In genomic region chr20:55744896-55745295, GRCh38 we compare ENCODE assay signal across 20 cellular contexts.
"Had no signal": no experiment of that assay in that cellular context is flagged by ENCODE, and none has a peak within 500 bp of the region (broad histone marks: within the 10 kb centered on the region; RNA-seq: fewer than 3 reads in every experiment).

No MANE protein-coding gene starts in this region.

- H3K9me3 Mint-ChIP-seq: nephron had no signal

- H3K9me3 ChIP-seq: prostate gland, right atrium auricular region, thoracic aorta, tibial nerve, upper lobe of left lung, uterus had no signal

- H3K4me1 ChIP-seq: prostate gland, right atrium auricular region, spleen, tibial nerve, upper lobe of left lung, uterus had no signal

- ATAC-seq: left lobe of liver; naive thymus-derived CD4-positive, alpha-beta T cell; stimulated activated memory B cell treated with anti-CD40 and anti-IgM and Interleukin-4, amounts not matched to agents 10 μg/mL and 1 μg/mL and 100 μg/mL, for 72 hours; stimulated activated naive CD8-positive, alpha-beta T cell treated with anti-CD3 and anti-CD28 coated beads, Interleukin-15, Interleukin-2, amounts not matched to agents 100 U/mL and 50 U/mL, for 24 hours had no signal

- H3K27me3 ChIP-seq: right atrium auricular region, spleen, tibial nerve, upper lobe of left lung, uterus had no signal

- H3K4me3 ChIP-seq: dorsolateral prefrontal cortex, prostate gland, right atrium auricular region, skin epidermis, spleen, thoracic aorta, tibial nerve, upper lobe of left lung, uterus had no signal

- H3K36me3 ChIP-seq: prostate gland, right atrium auricular region, spleen, thoracic aorta, tibial nerve, upper lobe of left lung, uterus had no signal

- H3K36me3 Mint-ChIP-seq: naive thymus-derived CD4-positive, alpha-beta T cell; stimulated activated memory B cell treated with anti-CD40 and anti-IgM and Interleukin-4, amounts not matched to agents 10 μg/mL and 1 μg/mL and 100 μg/mL, for 72 hours had no signal

- DNase-seq: dorsolateral prefrontal cortex; effector CD4-positive, alpha-beta T cell; mesenchymal stem cell; midbrain; naive thymus-derived CD4-positive, alpha-beta T cell; nucleus accumbens; spleen; stimulated activated CD4-positive, alpha-beta T cell treated with anti-CD3 and anti-CD28 coated beads, Interleukin-4, amount 100 ng/mL, for 4 hours; stimulated activated naive CD8-positive, alpha-beta T cell treated with anti-CD3 and anti-CD28 coated beads, Interleukin-15, Interleukin-2, amounts not matched to agents 100 U/mL and 50 U/mL, for 24 hours; substantia nigra; upper lobe of left lung; uterus had no signal

- H3K4me1 Mint-ChIP-seq: naive thymus-derived CD4-positive, alpha-beta T cell; nephron; stimulated activated memory B cell treated with anti-CD40 and anti-IgM and Interleukin-4, amounts not matched to agents 10 μg/mL and 1 μg/mL and 100 μg/mL, for 72 hours had no signal

- H3K4me3 Mint-ChIP-seq: naive thymus-derived CD4-positive, alpha-beta T cell; nephron; stimulated activated memory B cell treated with anti-CD40 and anti-IgM and Interleukin-4, amounts not matched to agents 10 μg/mL and 1 μg/mL and 100 μg/mL, for 72 hours had no signal

- H3K27me3 Mint-ChIP-seq: naive thymus-derived CD4-positive, alpha-beta T cell; stimulated activated memory B cell treated with anti-CD40 and anti-IgM and Interleukin-4, amounts not matched to agents 10 μg/mL and 1 μg/mL and 100 μg/mL, for 72 hours had no signal

- H3K27ac ChIP-seq: dorsolateral prefrontal cortex, prostate gland, right atrium auricular region, skin epidermis, spleen, thoracic aorta, upper lobe of left lung, uterus had no signal

- H3K27ac Mint-ChIP-seq: naive thymus-derived CD4-positive, alpha-beta T cell; nephron; stimulated activated memory B cell treated with anti-CD40 and anti-IgM and Interleukin-4, amounts not matched to agents 10 μg/mL and 1 μg/mL and 100 μg/mL, for 72 hours had no signal
